ENCODE assay signal across 18 cellular contexts in the genomic region with DNA sequence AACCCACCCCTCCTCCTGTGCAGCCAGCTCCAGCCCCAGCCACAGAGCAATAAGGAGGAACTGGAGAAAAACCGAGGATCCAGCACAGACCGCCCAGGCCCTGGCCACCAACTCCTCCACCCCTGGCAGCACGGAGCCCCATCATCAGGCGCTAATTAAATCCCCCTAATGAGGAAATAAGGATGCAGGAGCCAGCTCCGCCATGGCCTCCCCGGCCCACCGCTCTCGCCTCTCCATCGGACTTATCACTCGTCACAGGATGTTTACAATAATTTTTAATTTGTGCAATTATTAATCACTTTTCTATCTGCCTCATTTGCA.
"Had no signal": no experiment of that assay in that cellular context is flagged by ENCODE, and none has a peak within 500 bp of the region (broad histone marks: within the 10 kb centered on the region; RNA-seq: fewer than 3 reads in every experiment).

No MANE protein-coding gene starts in this region.

- ATAC-seq: esophagus mucosa; left lung; lower lobe of right lung; naive thymus-derived CD4-positive, alpha-beta T cell; pancreas; right lobe of liver; stimulated activated naive B cell treated with anti-CD40 and anti-IgM and Interleukin-4, amounts not matched to agents 10 μg/mL and 1 μg/mL and 100 μg/mL, for 72 hours had no signal

- H3K27ac ChIP-seq: breast epithelium, heart right ventricle, left lung, lower lobe of right lung, pancreas, right lobe of liver, spleen, stomach had no signal

- H3K9me3 ChIP-seq: breast epithelium, heart right ventricle, left lung, lower lobe of right lung, pancreas, right lobe of liver, spleen, stomach had no signal

- H3K4me3 ChIP-seq: breast epithelium, heart right ventricle, left lung, lower lobe of right lung, pancreas, right lobe of liver, spleen, stomach had no signal

- H3K36me3 ChIP-seq: breast epithelium, heart right ventricle, left lung, lower lobe of right lung, pancreas, right lobe of liver, spleen, stomach had no signal

- H3K27me3 ChIP-seq: breast epithelium, pancreas, right lobe of liver had no signal

- H3K4me1 ChIP-seq: breast epithelium, lower lobe of right lung, pancreas had no signal

- DNase-seq: effector memory CD4-positive, alpha-beta T cell; lower lobe of right lung; mesendoderm; naive thymus-derived CD4-positive, alpha-beta T cell; nephron progenitor cell; pancreas; retina; stimulated activated CD4-positive, alpha-beta T cell treated with anti-CD3 and anti-CD28 coated beads, Interleukin-2, amount 100 ng/mL, for 24 hours; stimulated activated CD4-positive, alpha-beta T cell treated with anti-CD3 and anti-CD28 coated beads, Interleukin-4, amount 100 ng/mL, for 4 hours; stimulated activated naive B cell treated with anti-CD40 and anti-IgM and Interleukin-4, amounts not matched to agents 10 μg/mL and 1 μg/mL and 100 μg/mL, for 72 hours; trophoblast cell had no signal
